1 cellular context compared by ENCODE assay signal in genomic region chr15:38453971-38454686, GRCh38.
A peak's percentile ranks its signal among the peaks of the same experiment; 100 is the strongest.
TF ChIP-seq lines count a peak whose summit lies in the region.

Gene FAM98B, plus strand, starts transcription at chr15:38454127. Its CDS starts 35 bp downstream, at chr15:38454162.

TF ChIP-seq in HepG2, 621 proteins besides CTCF, POLR2A, EP300 and RAD21 (continued from another document and continues in another):
- TF ChIP-seq ARID3A (IDR thresholded peaks at IDR 0.05; ENCODE audit: low read depth, low read length) (peak; percentile 27; the same call in 1 of the 2 replicates), RBM39 (IDR thresholded peaks at IDR 0.05; ENCODE audit: low read depth, low read length, poor library complexity, severe bottlenecking) (peak; percentile 86), KIAA2018 (CRISPR knock-in tag; IDR thresholded peaks at IDR 0.05; ENCODE audit: borderline replicate concordance) (no peak), MLX (CRISPR knock-in tag; IDR thresholded peaks at IDR 0.05) (no peak), ZNF225 (CRISPR knock-in tag; IDR thresholded peaks at IDR 0.05) (peak; percentile 87), RXRB (CRISPR knock-in tag; IDR thresholded peaks at IDR 0.05; ENCODE audit: borderline replicate concordance) (peak; percentile 80), MAZ (IDR thresholded peaks at IDR 0.05; ENCODE audit: borderline replicate concordance, low read depth, low read length) (no peak), MAZ (CRISPR knock-in tag; IDR thresholded peaks at IDR 0.05; ENCODE audit: low read depth) (peak; percentile 74; the same call in 1 of the 2 replicates), TCF7L2 (IDR thresholded peaks at IDR 0.05; ENCODE audit: low read depth, low read length) (no peak), ZNF615 (CRISPR knock-in tag; IDR thresholded peaks at IDR 0.05; ENCODE audit: borderline replicate concordance) (peak; percentile 92; the same call in 1 of the 2 replicates), ZIK1 (CRISPR knock-in tag; IDR thresholded peaks at IDR 0.05; ENCODE audit: borderline replicate concordance, low read depth) (0 out of 2 replicates have a peak, but pooled peaks have one; percentile 26), ZNF619 (CRISPR knock-in tag; IDR thresholded peaks at IDR 0.05) (no peak), MXD3 (CRISPR knock-in tag; IDR thresholded peaks at IDR 0.05) (peak; percentile 37; the same call in 1 of the 2 replicates), ZMYM3 (CRISPR knock-in tag; IDR thresholded peaks at IDR 0.05) (peak; percentile 49; the same call in 1 of the 2 replicates), HOXD1 (CRISPR knock-in tag; IDR thresholded peaks at IDR 0.05) (no peak), ZNF800 (CRISPR knock-in tag; IDR thresholded peaks at IDR 0.05) (0 out of 2 replicates have a peak, but pooled peaks have one; percentile 46), FLYWCH1 (CRISPR knock-in tag; IDR thresholded peaks at IDR 0.05) (0 out of 2 replicates have a peak, but pooled peaks have one; percentile 58), ZNF709 (CRISPR knock-in tag; IDR thresholded peaks at IDR 0.05) (peak; percentile 83), ZSCAN20 (CRISPR knock-in tag; IDR thresholded peaks at IDR 0.05; ENCODE audit: borderline replicate concordance) (0 out of 2 replicates have a peak, but pooled peaks have one; percentile 10), FOXP1 (IDR thresholded peaks at IDR 0.05) (no peak), FOXP1 (CRISPR knock-in tag; IDR thresholded peaks at IDR 0.05) (peak; percentile 48; the same call in 1 of the 2 replicates), ZNF136 (CRISPR knock-in tag; IDR thresholded peaks at IDR 0.05; ENCODE audit: low read depth) (peak; percentile 74; the same call in 1 of the 2 replicates), ZNF510 (CRISPR knock-in tag; IDR thresholded peaks at IDR 0.05; ENCODE audit: low read depth) (0 out of 2 replicates have a peak, but pooled peaks have one; percentile 76), ZFYVE20 (CRISPR knock-in tag; IDR thresholded peaks at IDR 0.05; ENCODE audit: borderline replicate concordance, low read depth) (no peak), ZNF430 (CRISPR knock-in tag; IDR thresholded peaks at IDR 0.05) (peak; percentile 73; the same call in 1 of the 2 replicates), CHCHD3 (CRISPR knock-in tag; IDR thresholded peaks at IDR 0.05) (no peak), THAP8 (CRISPR knock-in tag; IDR thresholded peaks at IDR 0.05; ENCODE audit: borderline replicate concordance) (no peak), MIXL1 (CRISPR knock-in tag; IDR thresholded peaks at IDR 0.05) (peak; percentile 76), ZNF773 (CRISPR knock-in tag; IDR thresholded peaks at IDR 0.05; ENCODE audit: borderline replicate concordance) (0 out of 2 replicates have a peak, but pooled peaks have one; percentile 33), ZNF737 (CRISPR knock-in tag; IDR thresholded peaks at IDR 0.05; ENCODE audit: borderline replicate concordance) (no peak), RELA (CRISPR knock-in tag; IDR thresholded peaks at IDR 0.05) (no peak), ZNF839 (CRISPR knock-in tag; IDR thresholded peaks at IDR 0.05; ENCODE audit: borderline replicate concordance) (0 out of 2 replicates have a peak, but pooled peaks have one; percentile 42), YEATS4 (CRISPR knock-in tag; IDR thresholded peaks at IDR 0.05; ENCODE audit: borderline replicate concordance) (peak; percentile 97), MXI1 (IDR thresholded peaks at IDR 0.05; ENCODE audit: borderline replicate concordance, low read depth, low read length) (peak; percentile 50; the same call in 1 of the 3 replicates)
- TF ChIP-seq, protein P1, sequence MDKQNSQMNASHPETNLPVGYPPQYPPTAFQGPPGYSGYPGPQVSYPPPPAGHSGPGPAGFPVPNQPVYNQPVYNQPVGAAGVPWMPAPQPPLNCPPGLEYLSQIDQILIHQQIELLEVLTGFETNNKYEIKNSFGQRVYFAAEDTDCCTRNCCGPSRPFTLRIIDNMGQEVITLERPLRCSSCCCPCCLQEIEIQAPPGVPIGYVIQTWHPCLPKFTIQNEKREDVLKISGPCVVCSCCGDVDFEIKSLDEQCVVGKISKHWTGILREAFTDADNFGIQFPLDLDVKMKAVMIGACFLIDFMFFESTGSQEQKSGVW (CRISPR knock-in tag; IDR thresholded peaks at IDR 0.05; ENCODE audit: borderline replicate concordance) = no peak
- TF ChIP-seq, protein P2, sequence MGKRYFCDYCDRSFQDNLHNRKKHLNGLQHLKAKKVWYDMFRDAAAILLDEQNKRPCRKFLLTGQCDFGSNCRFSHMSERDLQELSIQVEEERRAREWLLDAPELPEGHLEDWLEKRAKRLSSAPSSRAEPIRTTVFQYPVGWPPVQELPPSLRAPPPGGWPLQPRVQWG (CRISPR knock-in tag; IDR thresholded peaks at IDR 0.05; ENCODE audit: borderline replicate concordance, low read depth) = no peak
- TF ChIP-seq, protein P3, sequence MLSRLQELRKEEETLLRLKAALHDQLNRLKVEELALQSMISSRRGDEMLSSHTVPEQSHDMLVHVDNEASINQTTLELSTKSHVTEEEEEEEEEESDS (CRISPR knock-in tag; IDR thresholded peaks at IDR 0.05; ENCODE audit: borderline replicate concordance) = 0 out of 2 replicates have a peak, but pooled peaks have one; percentile 49
- TF ChIP-seq, protein P4, sequence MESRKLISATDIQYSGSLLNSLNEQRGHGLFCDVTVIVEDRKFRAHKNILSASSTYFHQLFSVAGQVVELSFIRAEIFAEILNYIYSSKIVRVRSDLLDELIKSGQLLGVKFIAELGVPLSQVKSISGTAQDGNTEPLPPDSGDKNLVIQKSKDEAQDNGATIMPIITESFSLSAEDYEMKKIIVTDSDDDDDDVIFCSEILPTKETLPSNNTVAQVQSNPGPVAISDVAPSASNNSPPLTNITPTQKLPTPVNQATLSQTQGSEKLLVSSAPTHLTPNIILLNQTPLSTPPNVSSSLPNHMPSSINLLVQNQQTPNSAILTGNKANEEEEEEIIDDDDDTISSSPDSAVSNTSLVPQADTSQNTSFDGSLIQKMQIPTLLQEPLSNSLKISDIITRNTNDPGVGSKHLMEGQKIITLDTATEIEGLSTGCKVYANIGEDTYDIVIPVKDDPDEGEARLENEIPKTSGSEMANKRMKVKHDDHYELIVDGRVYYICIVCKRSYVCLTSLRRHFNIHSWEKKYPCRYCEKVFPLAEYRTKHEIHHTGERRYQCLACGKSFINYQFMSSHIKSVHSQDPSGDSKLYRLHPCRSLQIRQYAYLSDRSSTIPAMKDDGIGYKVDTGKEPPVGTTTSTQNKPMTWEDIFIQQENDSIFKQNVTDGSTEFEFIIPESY (CRISPR knock-in tag; IDR thresholded peaks at IDR 0.05) = peak; percentile 42; the same call in 1 of the 2 replicates
- TF ChIP-seq, protein P5, sequence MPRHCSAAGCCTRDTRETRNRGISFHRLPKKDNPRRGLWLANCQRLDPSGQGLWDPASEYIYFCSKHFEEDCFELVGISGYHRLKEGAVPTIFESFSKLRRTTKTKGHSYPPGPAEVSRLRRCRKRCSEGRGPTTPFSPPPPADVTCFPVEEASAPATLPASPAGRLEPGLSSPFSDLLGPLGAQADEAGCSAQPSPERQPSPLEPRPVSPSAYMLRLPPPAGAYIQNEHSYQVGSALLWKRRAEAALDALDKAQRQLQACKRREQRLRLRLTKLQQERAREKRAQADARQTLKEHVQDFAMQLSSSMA (CRISPR knock-in tag; IDR thresholded peaks at IDR 0.05) = no peak; the same call in 1 of the 2 replicates
- TF ChIP-seq, protein P6, sequence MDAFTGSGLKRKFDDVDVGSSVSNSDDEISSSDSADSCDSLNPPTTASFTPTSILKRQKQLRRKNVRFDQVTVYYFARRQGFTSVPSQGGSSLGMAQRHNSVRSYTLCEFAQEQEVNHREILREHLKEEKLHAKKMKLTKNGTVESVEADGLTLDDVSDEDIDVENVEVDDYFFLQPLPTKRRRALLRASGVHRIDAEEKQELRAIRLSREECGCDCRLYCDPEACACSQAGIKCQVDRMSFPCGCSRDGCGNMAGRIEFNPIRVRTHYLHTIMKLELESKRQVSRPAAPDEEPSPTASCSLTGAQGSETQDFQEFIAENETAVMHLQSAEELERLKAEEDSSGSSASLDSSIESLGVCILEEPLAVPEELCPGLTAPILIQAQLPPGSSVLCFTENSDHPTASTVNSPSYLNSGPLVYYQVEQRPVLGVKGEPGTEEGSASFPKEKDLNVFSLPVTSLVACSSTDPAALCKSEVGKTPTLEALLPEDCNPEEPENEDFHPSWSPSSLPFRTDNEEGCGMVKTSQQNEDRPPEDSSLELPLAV (CRISPR knock-in tag; conservative IDR thresholded peaks at IDR 0.05; ENCODE audit: low read depth) = no peak
